ENCODE assay signal across 9 cellular contexts in the genomic region with DNA sequence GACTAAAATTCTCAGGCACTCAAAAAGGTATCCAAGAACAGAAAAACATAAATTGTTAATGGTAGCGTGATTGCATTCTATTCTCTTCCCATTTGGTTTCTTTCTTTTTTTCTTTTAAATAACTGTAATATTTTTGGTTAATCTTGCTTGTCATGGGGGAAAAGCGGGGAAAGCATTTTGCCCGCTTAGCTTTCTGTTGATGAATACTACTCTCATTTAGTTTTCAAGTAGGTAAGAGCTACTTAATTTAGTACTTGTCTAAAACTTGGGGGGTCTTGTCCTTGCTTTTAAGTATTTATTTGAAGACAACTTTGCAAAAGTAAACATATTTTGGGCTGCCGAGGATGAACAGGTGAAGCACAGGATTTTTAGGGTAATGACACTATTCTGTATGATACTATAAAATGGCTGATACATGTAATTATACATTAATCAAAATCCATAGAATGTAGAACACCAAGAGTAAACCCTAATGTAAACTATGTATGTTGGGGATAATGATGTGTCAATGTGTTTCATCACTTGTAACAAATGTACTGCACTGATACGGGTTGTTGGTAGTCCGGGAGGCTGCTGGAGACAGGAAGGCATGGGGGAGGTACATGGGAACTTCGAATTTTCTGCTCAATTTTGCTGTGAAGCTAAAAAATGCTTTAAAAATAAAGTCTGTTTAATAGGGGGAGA. TPM values are rescaled to one million over a fixed set of nuclear protein-coding genes. Genes with fewer than 3 reads are reported as not detected.
DNase-seq lines count a peak whose midpoint lies in the region; ATAC-seq, FAIRE-seq and TF ChIP-seq lines count a peak whose summit lies in the region.
"Had no signal": no experiment of that assay in that cellular context is flagged by ENCODE, and none has a peak within 500 bp of the region (broad histone marks: within the 10 kb centered on the region; RNA-seq: fewer than 3 reads in every experiment).

No MANE protein-coding gene starts in this region.

- peak overlapping the region; percentile 85 for H3K4me3 ChIP-seq in left ventricle myocardium inferior
- peak overlapping the region; percentile 83 for H3K4me3 ChIP-seq in astrocyte (ENCODE audit: insufficient read depth, low read depth, low read length)
- peak overlapping the region in 1 of 2 experiments; percentile 85 for H3K4me3 ChIP-seq in mesenchymal stem cell (ENCODE audit: insufficient read depth in 1 of 2, low read depth in 1 of 2, low read length in 2 of 2)
- H3K4me3 ChIP-seq in uterus: peak overlapping the region; percentile 55

- TF ChIP-seq CTCF in left ventricle myocardium inferior (IDR thresholded peaks at IDR 0.05; ENCODE audit: borderline replicate concordance) (no peak), astrocyte (IDR thresholded peaks at IDR 0.05; ENCODE audit: insufficient read depth, low read depth, low read length) (no peak), uterus (IDR thresholded peaks at IDR 0.05) (no peak)

- no peak for TF ChIP-seq POLR2A in uterus (IDR thresholded peaks at IDR 0.05)

- peaks cover 20% of the 10 kb centered on the region for H3K4me1 Mint-ChIP-seq in astrocyte (ENCODE audit: low read depth, unreplicated experiment)

- DNase-seq in left ventricle myocardium inferior: no peak
- no peak for DNase-seq in left cardiac atrium
- DNase-seq in astrocyte (ENCODE audit: low read depth): no peak
- DNase-seq in mesenchymal stem cell: peak; percentile 68
- DNase-seq in uterus: no peak
- DNase-seq in NCI-H446 treated with DMSO at 0.1 percent for 48 hours (lab: John Stamatoyannopoulos, UW): no peak
- DNase-seq in HPDE6-E6E7 (ENCODE audit: extremely low spot score): no peak
- no peak for DNase-seq in DMS79 (lab: John Stamatoyannopoulos, UW)

- H3K79me2 ChIP-seq in astrocyte (ENCODE audit: insufficient read depth, low read length): peaks cover 63% of the 10 kb centered on the region

- H3K27ac ChIP-seq in left ventricle myocardium inferior (replicated peaks) (peak overlapping the region; percentile 94), astrocyte (ENCODE audit: low read depth, low read length) (peak overlapping the region; percentile 97), mesenchymal stem cell (ENCODE audit: low read length, poor library complexity, severe bottlenecking) (no peak overlapping the region), uterus (peak overlapping the region; percentile 89 to 98)

- H3K27me3 Mint-ChIP-seq in astrocyte (ENCODE audit: low read depth, unreplicated experiment): no peaks in the 10 kb centered on the region

- H2AK5ac ChIP-seq in mesenchymal stem cell (ENCODE audit: low read length, severe bottlenecking): no peak overlapping the region

- H3K36me3 Mint-ChIP-seq in astrocyte (ENCODE audit: low read depth, unreplicated experiment): no peaks in the 10 kb centered on the region

- no peaks in the 10 kb centered on the region for H3K9me3 Mint-ChIP-seq in astrocyte (ENCODE audit: unreplicated experiment)

- H4K20me1 ChIP-seq in astrocyte (ENCODE audit: insufficient read depth, low read length): peaks cover 17% of the 10 kb centered on the region

- H2AFZ ChIP-seq in astrocyte (ENCODE audit: low read depth, low read length) (no peak overlapping the region), mesenchymal stem cell (ENCODE audit: low read depth, low read length) (no peak overlapping the region)

- H3K4me1 ChIP-seq in left ventricle myocardium inferior (peaks cover 55% of the 10 kb centered on the region), astrocyte (ENCODE audit: insufficient read depth, low read length) (peaks cover 26% of the 10 kb centered on the region), mesenchymal stem cell (ENCODE audit: control insufficient read depth, insufficient read depth, low read depth, low read length) (peaks cover 3% of the 10 kb centered on the region), uterus (no peaks in the 10 kb centered on the region)

- H3K9me3 ChIP-seq in left ventricle myocardium inferior (replicated peaks) (no peaks in the 10 kb centered on the region), astrocyte (ENCODE audit: insufficient read depth, low read depth, low read length) (no peaks in the 10 kb centered on the region), mesenchymal stem cell (ENCODE audit: control insufficient read depth, low read length) (no peaks in the 10 kb centered on the region), uterus (no peaks in the 10 kb centered on the region)

- H3K14ac ChIP-seq in mesenchymal stem cell (ENCODE audit: low read length in 2 of 2): no peak overlapping the region

- H2BK12ac ChIP-seq in mesenchymal stem cell (ENCODE audit: low read length in 2 of 2): no peak overlapping the region

- H3K9ac ChIP-seq in astrocyte (ENCODE audit: low read length): peak overlapping the region; percentile 98
- peak overlapping the region; percentile 88 for H3K9ac ChIP-seq in mesenchymal stem cell (ENCODE audit: low read length)

- no peak overlapping the region for H3K18ac ChIP-seq in mesenchymal stem cell (ENCODE audit: low read depth in 1 of 2, low read length in 2 of 2)

- no peaks in the 10 kb centered on the region for H3K79me1 ChIP-seq in mesenchymal stem cell (replicated peaks; ENCODE audit: low read length, poor library complexity, severe bottlenecking)

- no peaks in the 10 kb centered on the region for H3K27me3 ChIP-seq in left ventricle myocardium inferior (ENCODE audit: low read depth)
- no peaks in the 10 kb centered on the region for H3K27me3 ChIP-seq in astrocyte (ENCODE audit: insufficient read depth, low read length)
- H3K27me3 ChIP-seq in mesenchymal stem cell (ENCODE audit: control insufficient read depth in 1 of 2, insufficient read depth in 1 of 2, low read length in 2 of 2): no peaks in the 10 kb centered on the region
- no peaks in the 10 kb centered on the region for H3K27me3 ChIP-seq in uterus

- no peak overlapping the region for H2BK5ac ChIP-seq in mesenchymal stem cell (ENCODE audit: low read depth, low read length, poor library complexity, severe bottlenecking)

- H2BK15ac ChIP-seq in mesenchymal stem cell (ENCODE audit: low read depth, poor library complexity, severe bottlenecking): no peak overlapping the region

- H3K23ac ChIP-seq in mesenchymal stem cell (ENCODE audit: low read length in 2 of 2): no peak overlapping the region

- FAIRE-seq in astrocyte (lab: Jason Lieb, UNC): no peak
- FAIRE-seq: G401.6 had no signal

- intact Hi-C loops in left ventricle myocardium inferior (cut with micrococcal nuclease): no loop called here
- intact Hi-C loops in left cardiac atrium (cut with DNase I): no loop called here
- intact Hi-C loops in uterus (cut with DNase I; ENCODE audit: low total_unique reads): no loop called here

- WGBS in mesenchymal stem cell: 36% methylated on average over 5 of the region's 7 CpGs

- no peak overlapping the region for H2BK120ac ChIP-seq in mesenchymal stem cell (ENCODE audit: low read depth, low read length)

- peak overlapping the region; percentile 96 for H3K27ac Mint-ChIP-seq in astrocyte (ENCODE audit: unreplicated experiment)

- no peak overlapping the region for H3K4ac ChIP-seq in mesenchymal stem cell (ENCODE audit: low read depth in 1 of 2, low read length in 2 of 2)

- peak overlapping the region; percentile 85 for H3K4me2 ChIP-seq in astrocyte (ENCODE audit: low read length)
- H3K4me2 ChIP-seq in mesenchymal stem cell (ENCODE audit: low read length, poor library complexity, severe bottlenecking): peak overlapping the region; percentile 63

- peak overlapping the region; percentile 92 for H3K4me3 Mint-ChIP-seq in astrocyte (ENCODE audit: unreplicated experiment)

- ATAC-seq in left cardiac atrium: no peak

- H4K8ac ChIP-seq in mesenchymal stem cell (ENCODE audit: low read length): no peak overlapping the region

- no peaks in the 10 kb centered on the region for H3K36me3 ChIP-seq in left ventricle myocardium inferior
- no peaks in the 10 kb centered on the region for H3K36me3 ChIP-seq in astrocyte (ENCODE audit: insufficient read depth, low read length)
- no peaks in the 10 kb centered on the region for H3K36me3 ChIP-seq in mesenchymal stem cell (ENCODE audit: control insufficient read depth in 1 of 2, insufficient read depth in 2 of 2, low read depth in 1 of 2, low read length in 2 of 2)
- no peaks in the 10 kb centered on the region for H3K36me3 ChIP-seq in uterus

- H4K91ac ChIP-seq in mesenchymal stem cell (ENCODE audit: low read length): no peak overlapping the region

RNA-seq across cellular contexts. Expression of a gene that starts 1.7 kb away (rescaled TPM):
- total RNA-seq in left ventricle myocardium inferior (13.9 TPM), left cardiac atrium (10 to 100 TPM; 22.5 to 27.6 TPM), astrocyte (179 and 184 TPM in 2 replicates), uterus (100 to 1,000 TPM; 115 to 189 (median 146) TPM)
- polyA plus RNA-seq in mesenchymal stem cell (2013, experiment 1 of 2): 47.6 TPM
- 50.2 TPM for polyA plus RNA-seq in mesenchymal stem cell (2013, experiment 2 of 2)
